Comparison of ENCODE assay signal across 10 cellular contexts in the genomic region with DNA sequence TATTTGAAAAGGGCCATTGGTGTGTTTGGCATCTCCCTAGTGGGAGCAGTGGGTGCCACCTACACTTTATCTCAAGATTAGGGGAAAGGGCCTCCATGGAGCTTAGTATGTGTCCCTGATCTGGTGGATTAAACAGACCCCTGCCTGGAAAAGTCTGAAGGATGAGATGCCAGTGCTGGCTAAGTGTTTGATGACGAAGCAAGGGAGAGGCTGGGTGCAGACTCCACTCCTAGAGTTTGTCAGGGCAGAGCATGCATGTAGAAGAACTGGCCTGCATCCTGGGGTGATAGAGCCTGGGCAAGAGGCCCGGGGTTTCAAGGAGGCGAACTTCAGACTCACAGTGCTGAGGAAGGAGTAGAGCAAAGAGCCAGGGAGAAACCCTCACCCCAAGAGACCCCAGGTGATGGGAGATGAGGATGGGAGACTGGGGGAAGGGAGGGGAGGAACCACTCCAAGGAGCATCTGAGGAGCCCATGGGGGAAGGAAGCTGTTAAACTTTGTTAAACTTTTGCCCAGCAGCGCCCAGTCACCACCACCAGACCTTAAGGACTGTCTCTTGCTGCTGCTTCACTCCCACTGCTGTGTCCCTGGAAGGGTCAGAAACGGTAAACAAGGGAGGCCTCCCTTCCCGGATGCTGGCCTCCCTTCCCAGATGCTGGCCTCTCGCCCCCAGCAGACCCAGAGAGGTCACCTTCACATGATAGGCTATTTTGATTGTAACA.
A peak's percentile ranks its signal among the peaks of the same experiment; 100 is the strongest.
DNase-seq lines count a peak whose midpoint lies in the region; ATAC-seq, FAIRE-seq and TF ChIP-seq lines count a peak whose summit lies in the region.
"Had no signal": no experiment of that assay in that cellular context is flagged by ENCODE, and none has a peak within 500 bp of the region (broad histone marks: within the 10 kb centered on the region; RNA-seq: fewer than 3 reads in every experiment).

No MANE protein-coding gene starts in this region.

- no peaks in the 10 kb centered on the region for H3K9me3 ChIP-seq in Peyer's patch
- H3K9me3 ChIP-seq in heart right ventricle = no peaks in the 10 kb centered on the region

- DNase-seq in GM19239 (ENCODE audit: insufficient read length, low spot score) = no peak
- no peak for DNase-seq in Peyer's patch
- peak in 1 of 2 donors; percentile 5 for DNase-seq in heart right ventricle
- DNase-seq in NCI-H526 (lab: John Stamatoyannopoulos, UW) = no peak
- DNase-seq in NCI-H748 (lab: John Stamatoyannopoulos, UW; ENCODE audit: unreplicated experiment) = no peak
- DNase-seq: cortex of kidney, NCI-H1105 treated with DMSO at 0.1 percent for 48 hours had no signal

- TF ChIP-seq POLR2A in Peyer's patch (IDR thresholded peaks at IDR 0.05) = no peak

- H3K4me3 ChIP-seq in Peyer's patch (no peak overlapping the region), heart right ventricle (no peak overlapping the region), skin epidermis (no peak overlapping the region)

- no peak for TF ChIP-seq CTCF in Peyer's patch (IDR thresholded peaks at IDR 0.05)
- TF ChIP-seq CTCF in heart right ventricle (IDR thresholded peaks at IDR 0.05) = no peak

- H3K4me1 ChIP-seq in Peyer's patch = peaks cover 2 to 29% (median 16%) of the 10 kb centered on the region in 4 donors
- H3K4me1 ChIP-seq in heart right ventricle = peaks cover 5 to 76% (median 52%) of the 10 kb centered on the region in 9 donors

- FAIRE-seq in GM19239 (lab: Jason Lieb, UNC) = peak; percentile 51

- intact Hi-C loops in heart right ventricle (cut with DNase I) = no loop called here

- H3K27ac ChIP-seq in Peyer's patch (peak overlapping the region; percentile 38 to 79 (median 57)), heart right ventricle (peak overlapping the region in 9 of 10 donors; percentile 9 to 84 (median 71)), skin epidermis (peak overlapping the region in 13 of 21 experiments; percentile 5 to 78 (median 21))

- H3K36me3 ChIP-seq in Peyer's patch (peaks cover 0 to 8% (median 0%) of the 10 kb centered on the region in 3 donors), heart right ventricle (peaks cover 0 to 16% (median 6%) of the 10 kb centered on the region in 9 donors)

- ATAC-seq in heart right ventricle = peak in 5 of 8 donors; percentile 13 to 46 (median 25)
- no peak for ATAC-seq in GM21381 (IDR thresholded peaks at IDR 0.05; ENCODE audit: unreplicated experiment)
- no peak for ATAC-seq in GM21515 (IDR thresholded peaks at IDR 0.05; ENCODE audit: unreplicated experiment)

- WGBS in heart right ventricle, 2 donors = 57 to 61% methylated on average over 7 of the region's 7 CpGs

- no peaks in the 10 kb centered on the region for H3K27me3 ChIP-seq in Peyer's patch
- H3K27me3 ChIP-seq in heart right ventricle = no peaks in the 10 kb centered on the region

Comparison
In these comparisons a context has a peak if more than half of its experiments do, and no peak if none do; other contexts are left out.
1. H3K27ac ChIP-seq: peak in every context shown above with its lines; median percentile 71 in heart right ventricle; 57 in Peyer's patch; 21 in skin epidermis.
2. ATAC-seq: peak in heart right ventricle (5 of 8); none in GM21381 (single experiment) and GM21515 (single experiment).